14 cellular contexts compared by ENCODE assay signal in genomic region chr1:160086162-160086892, GRCh38. TPM values are rescaled to one million over a fixed set of nuclear protein-coding genes. Genes with fewer than 3 reads are reported as not detected.
DNase-seq lines count a peak whose midpoint lies in the region; ATAC-seq and TF ChIP-seq lines count a peak whose summit lies in the region.
"Had no signal": no experiment of that assay in that cellular context is flagged by ENCODE, and none has a peak within 500 bp of the region (broad histone marks: within the 10 kb centered on the region; RNA-seq: fewer than 3 reads in every experiment).

No MANE protein-coding gene starts in this region.

- WGBS in aorta, 2 donors: 2 to 10% methylated on average over 11 of the region's 11 CpGs

- no peak for TF ChIP-seq CTCF in ascending aorta (IDR thresholded peaks at IDR 0.05)

- DNase-seq in ascending aorta (ENCODE audit: low spot score in 2 of 2) (no peak), Right ventricle myocardium superior (no peak), aorta (no peak), HUDEP-2 (lab: John Stamatoyannopoulos, UW; ENCODE audit: unreplicated experiment in 76 of 76) (no peak), NCI-H2029 (lab: John Stamatoyannopoulos, UW) (no peak)

- H3K27ac ChIP-seq in ascending aorta (peak overlapping the region; percentile 82 to 84), rectal smooth muscle tissue (ENCODE audit: low read depth, low read length) (peak overlapping the region; percentile 33), aorta (ENCODE audit: low read depth in 1 of 2, low read length in 2 of 2) (peak overlapping the region; percentile 68 to 93)

- peaks cover 12 to 31% of the 10 kb centered on the region in 2 donors for H3K36me3 ChIP-seq in ascending aorta
- H3K36me3 ChIP-seq in rectal smooth muscle tissue (ENCODE audit: control insufficient read depth, insufficient read depth, low read length): peaks cover 9% of the 10 kb centered on the region
- peaks cover 0 to 3% of the 10 kb centered on the region in 2 donors for H3K36me3 ChIP-seq in aorta (ENCODE audit: control insufficient read depth in 1 of 2, insufficient read depth in 2 of 2, low read length in 1 of 2)

- H3K9me3 ChIP-seq in ascending aorta (no peaks in the 10 kb centered on the region), aorta (ENCODE audit: control insufficient read depth, low read length) (no peaks in the 10 kb centered on the region)
- H3K9me3 ChIP-seq: Caco-2, testis had no signal

- H3K4me1 ChIP-seq in ascending aorta: peaks cover 7 to 22% of the 10 kb centered on the region in 2 donors
- no peaks in the 10 kb centered on the region for H3K4me1 ChIP-seq in rectal smooth muscle tissue (ENCODE audit: control insufficient read depth, insufficient read depth, low read length)
- H3K4me1 ChIP-seq in aorta (ENCODE audit: control insufficient read depth in 1 of 2, insufficient read depth in 2 of 2, low read length in 2 of 2): peaks cover 0 to 3% of the 10 kb centered on the region in 2 donors
- H3K4me1 ChIP-seq: Caco-2, testis had no signal

- no peak overlapping the region for H3K9ac ChIP-seq in rectal smooth muscle tissue (ENCODE audit: low read length)

- ATAC-seq in Right ventricle myocardium superior (ENCODE audit: poor library complexity): peak; percentile 54
- peak; percentile 81 for ATAC-seq in aorta (ENCODE audit: low FRiP score)
- no peak for ATAC-seq in HG03342 (IDR thresholded peaks at IDR 0.05; ENCODE audit: unreplicated experiment)

- intact Hi-C loops in ascending aorta (cut with DNase I) (loop anchor here (1.0 to 5.0 kb wide), 3 partner anchors 12 to 166 kb away; partner anchors contain the start of genes IGSF8 and PIGM), Right ventricle myocardium superior (cut with DNase I) (loop anchor here (10.0 kb wide), 1 partner anchor 288 kb away; no protein-coding TSS in a partner anchor), aorta (cut with DNase I) (no loop called here)

- H3K27me3 ChIP-seq in ascending aorta: no peaks in the 10 kb centered on the region
- H3K27me3 ChIP-seq in rectal smooth muscle tissue (ENCODE audit: control insufficient read depth, insufficient read depth, low read length): peaks cover 5% of the 10 kb centered on the region
- H3K27me3 ChIP-seq in aorta (ENCODE audit: control insufficient read depth in 1 of 2, insufficient read depth in 2 of 2, low read length in 1 of 2): no peaks in the 10 kb centered on the region
- H3K27me3 ChIP-seq: testis had no signal

- H3K4me3 ChIP-seq in ascending aorta: peak overlapping the region in 1 of 2 donors; percentile 39
- no peak overlapping the region for H3K4me3 ChIP-seq in rectal smooth muscle tissue (ENCODE audit: low read length)
- no peak overlapping the region for H3K4me3 ChIP-seq in aorta (ENCODE audit: low read length in 2 of 2)
- H3K4me3 ChIP-seq: testis had no signal

RNA-seq across cellular contexts. Expression of gene KCNJ9, which starts 5.0 kb away (rescaled TPM):
- total RNA-seq in ascending aorta (1.2 TPM), Right ventricle myocardium superior (not detected), aorta (not detected)
- polyA plus RNA-seq in aorta: not detected
- total RNA-seq: Caco-2, fibroblast of villous mesenchyme, HT-29, NCI-H460, progenitor cell of endocrine pancreas had no signal

RNA-seq across cellular contexts. Expression of gene IGSF8, which starts 12.1 kb away (rescaled TPM):
- total RNA-seq in ascending aorta (37.9 TPM), Right ventricle myocardium superior (18.5 TPM), aorta (10 to 100 TPM; 29.5 to 33.5 TPM)
- 10 to 100 TPM; 10.5 to 48.0 TPM for polyA plus RNA-seq in aorta

RNA-seq across cellular contexts. Expression of gene KCNJ10, which starts 16.4 kb away (rescaled TPM):
- total RNA-seq in ascending aorta: not detected
- total RNA-seq in Right ventricle myocardium superior: 0.16 TPM
- under 1 TPM; 0.10 to 0.24 TPM for total RNA-seq in aorta
- under 1 TPM in 1 of 2 donors, not detected in 1; 0.63 TPM for polyA plus RNA-seq in aorta
- total RNA-seq: fibroblast of villous mesenchyme, HT-29, NCI-H460 had no signal
- polyA plus RNA-seq: neural cell had no signal

RNA-seq across cellular contexts. Expression of gene ATP1A2, which starts 29.2 kb away (rescaled TPM):
- total RNA-seq in ascending aorta: 316 TPM
- total RNA-seq in Right ventricle myocardium superior: 210 TPM
- total RNA-seq in aorta: 10 to 100 TPM; 24.8 to 27.7 TPM
- 10 to 100 TPM; 15.3 to 26.9 TPM for polyA plus RNA-seq in aorta
- total RNA-seq: fibroblast of villous mesenchyme, HT-29, progenitor cell of endocrine pancreas had no signal

RNA-seq across cellular contexts. Expression of gene PIGM, which starts 54.5 kb away (rescaled TPM):
- 6.1 TPM for total RNA-seq in ascending aorta
- total RNA-seq in Right ventricle myocardium superior: 2.0 TPM
- 1 to 10 TPM; 5.3 to 6.7 TPM for total RNA-seq in aorta
- polyA plus RNA-seq in aorta: 1 to 10 TPM; 1.3 to 3.6 TPM

Comparison
In these comparisons a context has a peak if more than half of its experiments do, and no peak if none do; other contexts are left out.
1. H3K27ac ChIP-seq: peak in every context shown above with its lines; median percentile 83 in ascending aorta; 80 in aorta; 33 in rectal smooth muscle tissue.
2. intact Hi-C loops: an anchor here in ascending aorta (1.0 to 5.0 kb wide) and Right ventricle myocardium superior (10.0 kb wide); none called in aorta.